In the genomic region with DNA sequence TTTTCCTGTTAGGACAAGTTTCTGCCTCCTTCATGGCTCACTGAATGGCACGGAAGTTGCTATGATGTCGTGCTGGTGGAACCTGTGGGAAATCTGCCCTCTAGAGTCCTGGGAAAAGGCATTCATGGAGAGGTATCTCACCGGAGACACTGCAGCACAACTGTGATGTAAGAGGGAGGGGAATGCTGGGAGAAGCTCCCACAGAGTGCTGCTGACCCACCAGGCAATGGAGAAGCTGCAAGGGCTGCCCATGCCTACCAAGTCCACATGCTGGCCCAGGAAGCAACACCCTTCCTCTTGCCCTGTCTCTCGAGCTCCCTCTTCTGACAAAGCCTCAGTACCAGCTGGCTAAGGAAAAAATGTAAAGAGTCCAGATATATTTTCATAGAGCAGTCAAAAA, we compare ENCODE assay signal across 8 cellular contexts. TPM values are rescaled to one million over a fixed set of nuclear protein-coding genes. Genes with fewer than 3 reads are reported as not detected.
DNase-seq lines count a peak whose midpoint lies in the region; ATAC-seq and TF ChIP-seq lines count a peak whose summit lies in the region.

No MANE protein-coding gene starts in this region.

- POLR2A ChIA-PET in GM10248 (lab: Yijun Ruan, JAX) = no interaction called here
- POLR2A ChIA-PET in activated CD8-positive, alpha-beta T cell treated with anti-CD3 and anti-CD28 coated beads, Interleukin-2, amount 10 ng/mL, durations not matched to agents 7 days and 5 days (lab: Charles Lee) = no interaction called here

- TF ChIP-seq POLR2A in right lobe of liver (IDR thresholded peaks at IDR 0.05) (no peak), thyroid gland (IDR thresholded peaks at IDR 0.05) (no peak)

- H3K4me3 ChIP-seq in right lobe of liver (no peak overlapping the region), thyroid gland (replicated peaks in 1 of 3) (no peak overlapping the region)

- intact Hi-C loops in right lobe of liver (cut with DNase I) (loop anchor here in 1 of 2 donors (10.0 kb wide), 1 partner anchor 236 kb away; no protein-coding TSS in a partner anchor), thyroid gland (cut with DNase I) (no loop called here)

- H3K27ac ChIP-seq in right lobe of liver (no peak overlapping the region), thyroid gland (peak overlapping the region in 1 of 3 donors; percentile 62)

- ATAC-seq in right lobe of liver (peak; percentile 60 to 73 (median 70)), HG03521 (IDR thresholded peaks at IDR 0.05; ENCODE audit: unreplicated experiment) (no peak)
- ATAC-seq in activated CD8-positive, alpha-beta T cell treated with anti-CD3 and anti-CD28 coated beads, Interleukin-2, amount 10 ng/mL, durations not matched to agents 7 days and 5 days = no peak

- H3K36me3 ChIP-seq in right lobe of liver = peaks cover 3 to 73% (median 44%) of the 10 kb centered on the region in 4 donors
- peaks cover 48 to 58% of the 10 kb centered on the region in 2 donors for H3K36me3 ChIP-seq in thyroid gland

- H3K4me1 Mint-ChIP-seq in activated CD8-positive, alpha-beta T cell treated with anti-CD3 and anti-CD28 coated beads, Interleukin-2, amount 10 ng/mL, durations not matched to agents 7 days and 5 days (ENCODE audit: low read depth) = no peaks in the 10 kb centered on the region

- 53% methylated on average over 3 of the region's 4 CpGs for WGBS in right lobe of liver (ENCODE audit: insufficient coverage, low coverage, low lambda C conversion rate, missing lambda C conversion rate)
- WGBS in thyroid gland, 2 donors = 83 to 84% methylated on average over 4 of the region's 4 CpGs

- TF ChIP-seq CTCF in GM10248 (IDR thresholded peaks at IDR 0.05; ENCODE audit: control extremely low read depth, extremely low read depth, low read depth, missing control alignments) (peak; percentile 33), right lobe of liver (IDR thresholded peaks at IDR 0.05) (peak; percentile 16 to 38 (median 24)), thyroid gland (IDR thresholded peaks at IDR 0.05) (no peak)

- CTCF ChIA-PET in GM10248 (lab: Yijun Ruan, JAX) = interaction anchor here (0.6 to 1.5 kb wide), 6 partner anchors 8 to 295 kb away, joined by 3 to 6 read pairs (median 3); no protein-coding TSS in a partner anchor
- CTCF ChIA-PET in activated CD8-positive, alpha-beta T cell treated with anti-CD3 and anti-CD28 coated beads, Interleukin-2, amount 10 ng/mL, durations not matched to agents 7 days and 5 days (lab: Charles Lee) = interaction anchor here (1.4 to 1.5 kb wide), 2 partner anchors 9 to 12 kb away, joined by 3 read pairs; no protein-coding TSS in a partner anchor

- H3K36me3 Mint-ChIP-seq in activated CD8-positive, alpha-beta T cell treated with anti-CD3 and anti-CD28 coated beads, Interleukin-2, amount 10 ng/mL, durations not matched to agents 7 days and 5 days (ENCODE audit: low read depth) = peaks cover 45% of the 10 kb centered on the region

- DNase-seq in GM10248 (ENCODE audit: extremely low spot score) (no peak), NAMALWA (ENCODE audit: low spot score) (peak; percentile 19), cerebellar cortex (ENCODE audit: low spot score) (peak; percentile 24), right lobe of liver (no peak), GOT3 (lab: John Stamatoyannopoulos, UW) (no peak), thyroid gland (no peak)
- DNase-seq in activated CD8-positive, alpha-beta T cell treated with anti-CD3 and anti-CD28 coated beads, Interleukin-2, amount 10 ng/mL, durations not matched to agents 7 days and 5 days = no peak

- H3K27me3 ChIP-seq in right lobe of liver (no peaks in the 10 kb centered on the region), thyroid gland (no peaks in the 10 kb centered on the region)

- H3K4me1 ChIP-seq in right lobe of liver (no peaks in the 10 kb centered on the region), thyroid gland (peaks cover 6 to 23% of the 10 kb centered on the region in 2 donors)

- H3K9me3 Mint-ChIP-seq in activated CD8-positive, alpha-beta T cell treated with anti-CD3 and anti-CD28 coated beads, Interleukin-2, amount 10 ng/mL, durations not matched to agents 7 days and 5 days (ENCODE audit: insufficient read depth) = no peaks in the 10 kb centered on the region

- no peaks in the 10 kb centered on the region for H3K27me3 Mint-ChIP-seq in activated CD8-positive, alpha-beta T cell treated with anti-CD3 and anti-CD28 coated beads, Interleukin-2, amount 10 ng/mL, durations not matched to agents 7 days and 5 days (ENCODE audit: low read depth)

- no peaks in the 10 kb centered on the region for H3K9me3 ChIP-seq in right lobe of liver
- no peaks in the 10 kb centered on the region for H3K9me3 ChIP-seq in thyroid gland

- H3K4me3 Mint-ChIP-seq in activated CD8-positive, alpha-beta T cell treated with anti-CD3 and anti-CD28 coated beads, Interleukin-2, amount 10 ng/mL, durations not matched to agents 7 days and 5 days = no peak overlapping the region

- no peak overlapping the region for H3K27ac Mint-ChIP-seq in activated CD8-positive, alpha-beta T cell treated with anti-CD3 and anti-CD28 coated beads, Interleukin-2, amount 10 ng/mL, durations not matched to agents 7 days and 5 days

RNA-seq across cellular contexts. Expression of gene SLC5A11, which starts 45.2 kb away (rescaled TPM):
- total RNA-seq in right lobe of liver = 1 to 10 TPM in 4 of 6 experiments, under 1 TPM in 2; 0.43 to 1.6 (median 1.2) TPM
- total RNA-seq in activated CD8-positive, alpha-beta T cell treated with anti-CD3 and anti-CD28 coated beads, Interleukin-2, amount 10 ng/mL, durations not matched to agents 7 days and 5 days = under 1 TPM in 1 of 2 experiments, not detected in 1; 0.44 TPM
- total RNA-seq in thyroid gland = under 1 TPM in 1 of 4 donors, not detected in 3; 0.22 TPM

Comparison
In these comparisons a context has a peak if more than half of its experiments do, and no peak if none do; other contexts are left out.
1. DNase-seq: peak in NAMALWA (single experiment) and cerebellar cortex (single experiment); none in GM10248 (single experiment), right lobe of liver (0 of 3), GOT3 (single experiment), activated CD8-positive, alpha-beta T cell treated with anti-CD3 and anti-CD28 coated beads, Interleukin-2, amount 10 ng/mL, durations not matched to agents 7 days and 5 days (single experiment) and thyroid gland (0 of 2).
2. CTCF ChIP-seq: peak in GM10248 (single experiment) and right lobe of liver (4 of 4); none in thyroid gland (0 of 6).
3. ATAC-seq: peak in right lobe of liver (4 of 4); none in HG03521 (single experiment) and activated CD8-positive, alpha-beta T cell treated with anti-CD3 and anti-CD28 coated beads, Interleukin-2, amount 10 ng/mL, durations not matched to agents 7 days and 5 days (single experiment).